13 cellular contexts compared by ENCODE assay signal in the genomic region with DNA sequence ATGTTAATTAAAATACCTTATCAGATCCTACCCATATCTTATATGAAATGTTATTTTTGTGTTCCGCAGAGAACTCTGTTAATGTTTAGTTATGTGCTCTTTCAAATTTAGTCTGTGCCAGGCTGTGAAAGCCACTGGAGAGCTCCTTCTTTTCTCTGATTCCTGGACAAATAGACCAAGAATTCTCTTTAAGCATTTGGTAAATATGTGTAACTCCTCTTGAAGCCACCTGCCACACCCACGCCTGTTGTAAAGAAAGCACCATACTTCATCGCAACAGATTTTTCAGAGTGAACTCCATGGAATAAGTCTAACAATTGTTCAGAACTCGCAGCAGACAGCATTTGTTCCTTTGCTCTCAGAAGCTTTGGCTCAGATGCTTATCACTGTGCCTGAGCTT.
A peak's percentile ranks its signal among the peaks of the same experiment; 100 is the strongest.
DNase-seq lines count a peak whose midpoint lies in the region; ATAC-seq and TF ChIP-seq lines count a peak whose summit lies in the region.
"Had no signal": no experiment of that assay in that cellular context is flagged by ENCODE, and none has a peak within 500 bp of the region (broad histone marks: within the 10 kb centered on the region; RNA-seq: fewer than 3 reads in every experiment).

No MANE protein-coding gene starts in this region.

- H3K79me2 ChIP-seq in GM23338 (replicated peaks; ENCODE audit: insufficient read depth), result no peaks in the 10 kb centered on the region

- no peaks in the 10 kb centered on the region for H4K20me1 ChIP-seq in GM23338 (replicated peaks; ENCODE audit: insufficient read depth)

- H3F3A ChIP-seq in GM23338 (replicated peaks; ENCODE audit: low read depth), result no peaks in the 10 kb centered on the region

- intact Hi-C loops in left lung (cut with DNase I) (no loop called here), upper lobe of right lung (cut with DNase I) (no loop called here), right lobe of liver (cut with DNase I) (no loop called here)

- no peak overlapping the region for H3K27ac Mint-ChIP-seq in GM23338
- H3K27ac Mint-ChIP-seq: CD4-positive, alpha-beta memory T cell had no signal

- H3K9me3 Mint-ChIP-seq in GM23338, result no peaks in the 10 kb centered on the region

- H3K36me3 ChIP-seq in left lung (no peaks in the 10 kb centered on the region), upper lobe of right lung (no peaks in the 10 kb centered on the region), right lobe of liver (no peaks in the 10 kb centered on the region), GM23338 (ENCODE audit: insufficient read depth) (no peaks in the 10 kb centered on the region)

- no peak overlapping the region for H3K4me2 ChIP-seq in GM23338

- WGBS in right lobe of liver (ENCODE audit: insufficient coverage, low coverage, low lambda C conversion rate, missing lambda C conversion rate), result 42% methylated on average over 4 of the region's 4 CpGs

- H3K4me3 ChIP-seq in left lung (no peak overlapping the region), upper lobe of right lung (no peak overlapping the region), right lobe of liver (no peak overlapping the region), GM23338 (no peak overlapping the region)

- no peaks in the 10 kb centered on the region for H3K36me3 Mint-ChIP-seq in GM23338 (ENCODE audit: low read depth)
- H3K36me3 Mint-ChIP-seq: CD4-positive, alpha-beta memory T cell had no signal

- H3K9me3 ChIP-seq in left lung, result no peaks in the 10 kb centered on the region
- no peaks in the 10 kb centered on the region for H3K9me3 ChIP-seq in upper lobe of right lung
- no peaks in the 10 kb centered on the region for H3K9me3 ChIP-seq in right lobe of liver

- no peaks in the 10 kb centered on the region for H3K9me2 ChIP-seq in GM23338 (ENCODE audit: insufficient read depth)

- no peak overlapping the region; the same call in 1 of the 2 replicates for H2AFZ ChIP-seq in GM23338

- no peaks in the 10 kb centered on the region for H3K4me1 Mint-ChIP-seq in GM23338
- H3K4me1 Mint-ChIP-seq: CD4-positive, alpha-beta memory T cell had no signal

- TF ChIP-seq POLR2A in right lobe of liver (IDR thresholded peaks at IDR 0.05), result no peak

- no peak overlapping the region for H3K4me3 Mint-ChIP-seq in GM23338
- H3K4me3 Mint-ChIP-seq: CD4-positive, alpha-beta memory T cell had no signal

- TF ChIP-seq CTCF in left lung (IDR thresholded peaks at IDR 0.05) (no peak), upper lobe of right lung (IDR thresholded peaks at IDR 0.05) (no peak), right lobe of liver (IDR thresholded peaks at IDR 0.05) (no peak), GM23338 (conservative IDR thresholded peaks at IDR 0.05; ENCODE audit: low read depth in 2 of 2) (no peak)

- H3K27me3 ChIP-seq in left lung (no peaks in the 10 kb centered on the region), upper lobe of right lung (no peaks in the 10 kb centered on the region), right lobe of liver (no peaks in the 10 kb centered on the region), GM23338 (ENCODE audit: insufficient read depth) (no peaks in the 10 kb centered on the region)

- no peak overlapping the region for H3K27ac ChIP-seq in left lung
- no peak overlapping the region for H3K27ac ChIP-seq in upper lobe of right lung
- no peak overlapping the region for H3K27ac ChIP-seq in right lobe of liver
- no peak overlapping the region for H3K27ac ChIP-seq in GM23338 (ENCODE audit: low read depth)

- H3K4me1 ChIP-seq in left lung (no peaks in the 10 kb centered on the region), upper lobe of right lung (no peaks in the 10 kb centered on the region), right lobe of liver (no peaks in the 10 kb centered on the region), GM23338 (ENCODE audit: insufficient read depth) (no peaks in the 10 kb centered on the region)

- peak; percentile 94 for ATAC-seq in left lung
- ATAC-seq in upper lobe of right lung, result peak; percentile 77
- no peak for ATAC-seq in right lobe of liver
- ATAC-seq in GM23338, result no peak

- DNase-seq in DMS53 (lab: John Stamatoyannopoulos, UW) (peak; percentile 46), NCI-H69 (lab: John Stamatoyannopoulos, UW) (peak; percentile 71), left lung (peak in 1 of 2 donors; percentile 32), upper lobe of right lung (no peak), right lobe of liver (no peak), GM23338 (ENCODE audit: low spot score) (no peak)
- no peak for DNase-seq in activated T-cell treated with anti-CD3 and anti-CD28 coated beads, Interleukin-2, amount 50 U/mL, for 48 hours
- DNase-seq: C1 segment of cervical spinal cord; CD4-positive, alpha-beta memory T cell; COR-L47; DND-41; H7; HCEC 1CT had no signal

- H3K27me3 Mint-ChIP-seq in GM23338 (ENCODE audit: insufficient read depth, low read depth, poor library complexity), result no peaks in the 10 kb centered on the region
- H3K27me3 Mint-ChIP-seq: CD4-positive, alpha-beta memory T cell had no signal

TF ChIP-seq in GM23338, 12 proteins besides CTCF, POLR2A, EP300 and RAD21 (continues in another document):
- TF ChIP-seq STAT1 (IDR thresholded peaks at IDR 0.05; ENCODE audit: unreplicated experiment) (no peak), ZNF114 (CRISPR knock-in tag; IDR thresholded peaks at IDR 0.05) (no peak), CREB1 (CRISPR knock-in tag; IDR thresholded peaks at IDR 0.05; ENCODE audit: low read depth) (no peak), POLR2AphosphoS5 (IDR thresholded peaks at IDR 0.05; ENCODE audit: low read depth) (no peak)
- TF ChIP-seq, protein P1, sequence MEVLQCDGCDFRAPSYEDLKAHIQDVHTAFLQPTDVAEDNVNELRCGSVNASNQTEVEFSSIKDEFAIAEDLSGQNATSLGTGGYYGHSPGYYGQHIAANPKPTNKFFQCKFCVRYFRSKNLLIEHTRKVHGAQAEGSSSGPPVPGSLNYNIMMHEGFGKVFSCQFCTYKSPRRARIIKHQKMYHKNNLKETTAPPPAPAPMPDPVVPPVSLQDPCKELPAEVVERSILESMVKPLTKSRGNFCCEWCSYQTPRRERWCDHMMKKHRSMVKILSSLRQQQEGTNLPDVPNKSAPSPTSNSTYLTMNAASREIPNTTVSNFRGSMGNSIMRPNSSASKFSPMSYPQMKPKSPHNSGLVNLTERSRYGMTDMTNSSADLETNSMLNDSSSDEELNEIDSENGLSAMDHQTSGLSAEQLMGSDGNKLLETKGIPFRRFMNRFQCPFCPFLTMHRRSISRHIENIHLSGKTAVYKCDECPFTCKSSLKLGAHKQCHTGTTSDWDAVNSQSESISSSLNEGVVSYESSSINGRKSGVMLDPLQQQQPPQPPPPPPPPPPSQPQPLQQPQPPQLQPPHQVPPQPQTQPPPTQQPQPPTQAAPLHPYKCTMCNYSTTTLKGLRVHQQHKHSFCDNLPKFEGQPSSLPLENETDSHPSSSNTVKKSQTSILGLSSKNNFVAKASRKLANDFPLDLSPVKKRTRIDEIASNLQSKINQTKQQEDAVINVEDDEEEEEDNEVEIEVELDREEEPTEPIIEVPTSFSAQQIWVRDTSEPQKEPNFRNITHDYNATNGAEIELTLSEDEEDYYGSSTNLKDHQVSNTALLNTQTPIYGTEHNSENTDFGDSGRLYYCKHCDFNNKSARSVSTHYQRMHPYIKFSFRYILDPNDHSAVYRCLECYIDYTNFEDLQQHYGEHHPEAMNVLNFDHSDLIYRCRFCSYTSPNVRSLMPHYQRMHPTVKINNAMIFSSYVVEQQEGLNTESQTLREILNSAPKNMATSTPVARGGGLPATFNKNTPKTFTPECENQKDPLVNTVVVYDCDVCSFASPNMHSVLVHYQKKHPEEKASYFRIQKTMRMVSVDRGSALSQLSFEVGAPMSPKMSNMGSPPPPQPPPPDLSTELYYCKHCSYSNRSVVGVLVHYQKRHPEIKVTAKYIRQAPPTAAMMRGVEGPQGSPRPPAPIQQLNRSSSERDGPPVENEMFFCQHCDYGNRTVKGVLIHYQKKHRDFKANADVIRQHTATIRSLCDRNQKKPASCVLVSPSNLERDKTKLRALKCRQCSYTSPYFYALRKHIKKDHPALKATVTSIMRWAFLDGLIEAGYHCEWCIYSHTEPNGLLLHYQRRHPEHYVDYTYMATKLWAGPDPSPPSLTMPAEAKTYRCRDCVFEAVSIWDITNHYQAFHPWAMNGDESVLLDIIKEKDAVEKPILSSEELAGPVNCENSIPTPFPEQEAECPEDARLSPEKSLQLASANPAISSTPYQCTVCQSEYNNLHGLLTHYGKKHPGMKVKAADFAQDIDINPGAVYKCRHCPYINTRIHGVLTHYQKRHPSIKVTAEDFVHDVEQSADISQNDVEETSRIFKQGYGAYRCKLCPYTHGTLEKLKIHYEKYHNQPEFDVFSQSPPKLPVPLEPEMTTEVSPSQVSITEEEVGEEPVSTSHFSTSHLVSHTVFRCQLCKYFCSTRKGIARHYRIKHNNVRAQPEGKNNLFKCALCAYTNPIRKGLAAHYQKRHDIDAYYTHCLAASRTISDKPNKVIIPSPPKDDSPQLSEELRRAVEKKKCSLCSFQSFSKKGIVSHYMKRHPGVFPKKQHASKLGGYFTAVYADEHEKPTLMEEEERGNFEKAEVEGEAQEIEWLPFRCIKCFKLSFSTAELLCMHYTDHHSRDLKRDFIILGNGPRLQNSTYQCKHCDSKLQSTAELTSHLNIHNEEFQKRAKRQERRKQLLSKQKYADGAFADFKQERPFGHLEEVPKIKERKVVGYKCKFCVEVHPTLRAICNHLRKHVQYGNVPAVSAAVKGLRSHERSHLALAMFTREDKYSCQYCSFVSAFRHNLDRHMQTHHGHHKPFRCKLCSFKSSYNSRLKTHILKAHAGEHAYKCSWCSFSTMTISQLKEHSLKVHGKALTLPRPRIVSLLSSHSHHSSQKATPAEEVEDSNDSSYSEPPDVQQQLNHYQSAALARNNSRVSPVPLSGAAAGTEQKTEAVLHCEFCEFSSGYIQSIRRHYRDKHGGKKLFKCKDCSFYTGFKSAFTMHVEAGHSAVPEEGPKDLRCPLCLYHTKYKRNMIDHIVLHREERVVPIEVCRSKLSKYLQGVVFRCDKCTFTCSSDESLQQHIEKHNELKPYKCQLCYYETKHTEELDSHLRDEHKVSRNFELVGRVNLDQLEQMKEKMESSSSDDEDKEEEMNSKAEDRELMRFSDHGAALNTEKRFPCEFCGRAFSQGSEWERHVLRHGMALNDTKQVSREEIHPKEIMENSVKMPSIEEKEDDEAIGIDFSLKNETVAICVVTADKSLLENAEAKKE (CRISPR knock-in tag; IDR thresholded peaks at IDR 0.05), result no peak
- TF ChIP-seq, protein P2, sequence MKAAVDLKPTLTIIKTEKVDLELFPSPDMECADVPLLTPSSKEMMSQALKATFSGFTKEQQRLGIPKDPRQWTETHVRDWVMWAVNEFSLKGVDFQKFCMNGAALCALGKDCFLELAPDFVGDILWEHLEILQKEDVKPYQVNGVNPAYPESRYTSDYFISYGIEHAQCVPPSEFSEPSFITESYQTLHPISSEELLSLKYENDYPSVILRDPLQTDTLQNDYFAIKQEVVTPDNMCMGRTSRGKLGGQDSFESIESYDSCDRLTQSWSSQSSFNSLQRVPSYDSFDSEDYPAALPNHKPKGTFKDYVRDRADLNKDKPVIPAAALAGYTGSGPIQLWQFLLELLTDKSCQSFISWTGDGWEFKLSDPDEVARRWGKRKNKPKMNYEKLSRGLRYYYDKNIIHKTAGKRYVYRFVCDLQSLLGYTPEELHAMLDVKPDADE (IDR thresholded peaks at IDR 0.05), result no peak

Comparison
In these comparisons a context has a peak if more than half of its experiments do, and no peak if none do; other contexts are left out.
1. DNase-seq: peak in DMS53 (single experiment) and NCI-H69 (single experiment); none in upper lobe of right lung (single experiment), right lobe of liver (0 of 3), activated T-cell treated with anti-CD3 and anti-CD28 coated beads, Interleukin-2, amount 50 U/mL, for 48 hours (0 of 2) and GM23338 (single experiment).
2. ATAC-seq: peak in left lung (single experiment) and upper lobe of right lung (single experiment); none in right lobe of liver (0 of 4) and GM23338 (single experiment).